2 cellular contexts compared by ENCODE assay signal in the genomic region with DNA sequence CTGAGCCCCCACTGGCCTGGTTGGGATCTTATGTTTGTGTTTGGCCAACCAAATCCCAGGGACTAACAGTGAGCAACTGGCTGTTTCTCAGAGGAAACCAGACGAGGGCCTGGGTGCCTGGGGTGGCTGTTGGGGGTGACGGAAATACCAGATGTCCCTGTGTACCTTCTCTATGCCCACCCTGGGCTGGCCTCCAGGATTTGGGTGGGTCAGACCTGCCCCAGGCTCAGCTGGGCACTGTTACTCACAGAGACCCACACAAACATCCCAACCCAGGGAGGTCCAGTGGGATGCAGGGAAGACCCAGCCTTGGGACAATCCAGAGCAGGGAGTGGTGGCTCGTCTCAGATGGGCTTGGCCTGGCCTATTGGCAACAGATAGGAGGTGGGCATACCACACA.
TF ChIP-seq lines count a peak whose summit lies in the region.

No MANE protein-coding gene starts in this region.

TF ChIP-seq in liver, 16 proteins besides CTCF, POLR2A, EP300 and RAD21:
- no peak for TF ChIP-seq RXRA (IDR thresholded peaks at IDR 0.05)

TF ChIP-seq in HepG2, 621 proteins besides CTCF, POLR2A, EP300 and RAD21:
- TF ChIP-seq SCMH1 (CRISPR knock-in tag; IDR thresholded peaks at IDR 0.05; ENCODE audit: borderline replicate concordance) = no peak
- no peak for TF ChIP-seq PRMT3 (CRISPR knock-in tag; IDR thresholded peaks at IDR 0.05; ENCODE audit: borderline replicate concordance, low read depth)
- no peak for TF ChIP-seq DZIP1 (CRISPR knock-in tag; IDR thresholded peaks at IDR 0.05)
- TF ChIP-seq NPAS2 (CRISPR knock-in tag; IDR thresholded peaks at IDR 0.05; ENCODE audit: borderline replicate concordance) = no peak
- no peak for TF ChIP-seq NR3C1 (CRISPR knock-in tag; IDR thresholded peaks at IDR 0.05)
- no peak for TF ChIP-seq ZNF781 (CRISPR knock-in tag; IDR thresholded peaks at IDR 0.05; ENCODE audit: borderline replicate concordance, not compliant biosample characterization)
- no peak for TF ChIP-seq ZNF709 (CRISPR knock-in tag; IDR thresholded peaks at IDR 0.05)
- TF ChIP-seq MAFF (IDR thresholded peaks at IDR 0.05; ENCODE audit: low read depth, low read length) = no peak
- TF ChIP-seq ZNF121 (CRISPR knock-in tag; IDR thresholded peaks at IDR 0.05) = no peak
- TF ChIP-seq, protein P1, sequence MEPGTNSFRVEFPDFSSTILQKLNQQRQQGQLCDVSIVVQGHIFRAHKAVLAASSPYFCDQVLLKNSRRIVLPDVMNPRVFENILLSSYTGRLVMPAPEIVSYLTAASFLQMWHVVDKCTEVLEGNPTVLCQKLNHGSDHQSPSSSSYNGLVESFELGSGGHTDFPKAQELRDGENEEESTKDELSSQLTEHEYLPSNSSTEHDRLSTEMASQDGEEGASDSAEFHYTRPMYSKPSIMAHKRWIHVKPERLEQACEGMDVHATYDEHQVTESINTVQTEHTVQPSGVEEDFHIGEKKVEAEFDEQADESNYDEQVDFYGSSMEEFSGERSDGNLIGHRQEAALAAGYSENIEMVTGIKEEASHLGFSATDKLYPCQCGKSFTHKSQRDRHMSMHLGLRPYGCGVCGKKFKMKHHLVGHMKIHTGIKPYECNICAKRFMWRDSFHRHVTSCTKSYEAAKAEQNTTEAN (CRISPR knock-in tag; conservative IDR thresholded peaks at IDR 0.05) = no peak
- TF ChIP-seq ARNT (IDR thresholded peaks at IDR 0.05) = no peak
- TF ChIP-seq, protein P2, sequence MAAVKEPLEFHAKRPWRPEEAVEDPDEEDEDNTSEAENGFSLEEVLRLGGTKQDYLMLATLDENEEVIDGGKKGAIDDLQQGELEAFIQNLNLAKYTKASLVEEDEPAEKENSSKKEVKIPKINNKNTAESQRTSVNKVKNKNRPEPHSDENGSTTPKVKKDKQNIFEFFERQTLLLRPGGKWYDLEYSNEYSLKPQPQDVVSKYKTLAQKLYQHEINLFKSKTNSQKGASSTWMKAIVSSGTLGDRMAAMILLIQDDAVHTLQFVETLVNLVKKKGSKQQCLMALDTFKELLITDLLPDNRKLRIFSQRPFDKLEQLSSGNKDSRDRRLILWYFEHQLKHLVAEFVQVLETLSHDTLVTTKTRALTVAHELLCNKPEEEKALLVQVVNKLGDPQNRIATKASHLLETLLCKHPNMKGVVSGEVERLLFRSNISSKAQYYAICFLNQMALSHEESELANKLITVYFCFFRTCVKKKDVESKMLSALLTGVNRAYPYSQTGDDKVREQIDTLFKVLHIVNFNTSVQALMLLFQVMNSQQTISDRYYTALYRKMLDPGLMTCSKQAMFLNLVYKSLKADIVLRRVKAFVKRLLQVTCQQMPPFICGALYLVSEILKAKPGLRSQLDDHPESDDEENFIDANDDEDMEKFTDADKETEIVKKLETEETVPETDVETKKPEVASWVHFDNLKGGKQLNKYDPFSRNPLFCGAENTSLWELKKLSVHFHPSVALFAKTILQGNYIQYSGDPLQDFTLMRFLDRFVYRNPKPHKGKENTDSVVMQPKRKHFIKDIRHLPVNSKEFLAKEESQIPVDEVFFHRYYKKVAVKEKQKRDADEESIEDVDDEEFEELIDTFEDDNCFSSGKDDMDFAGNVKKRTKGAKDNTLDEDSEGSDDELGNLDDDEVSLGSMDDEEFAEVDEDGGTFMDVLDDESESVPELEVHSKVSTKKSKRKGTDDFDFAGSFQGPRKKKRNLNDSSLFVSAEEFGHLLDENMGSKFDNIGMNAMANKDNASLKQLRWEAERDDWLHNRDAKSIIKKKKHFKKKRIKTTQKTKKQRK (IDR thresholded peaks at IDR 0.05; ENCODE audit: low read length) = no peak
- no peak for TF ChIP-seq ZMYM4 (CRISPR knock-in tag; IDR thresholded peaks at IDR 0.05)
